In genomic region chr19:19777692-19778091, GRCh38 we compare ENCODE assay signal across 11 cellular contexts. TPM values are rescaled to one million over a fixed set of nuclear protein-coding genes. Genes with fewer than 3 reads are reported as not detected.
DNase-seq lines count a peak whose midpoint lies in the region; ATAC-seq and TF ChIP-seq lines count a peak whose summit lies in the region.
"Had no signal": no experiment of that assay in that cellular context is flagged by ENCODE, and none has a peak within 500 bp of the region (broad histone marks: within the 10 kb centered on the region; RNA-seq: fewer than 3 reads in every experiment).

No MANE protein-coding gene starts in this region.

- peaks cover 51% of the 10 kb centered on the region for H3K36me3 Mint-ChIP-seq in activated CD4-positive, alpha-beta T cell treated with anti-CD3 and anti-CD28 coated beads for 36 hours (ENCODE audit: low read depth)

- in situ Hi-C loops in Panc1 (cut with HindIII; ENCODE audit: low pct_unique_long_range_greater_than_20kb, low sequenced_read_pairs), result no loop called here

- peak; percentile 19; the same call in 1 of the 2 replicates for TF ChIP-seq CTCF in Panc1 (IDR thresholded peaks at IDR 0.05)
- no peak for TF ChIP-seq CTCF in epithelial cell of proximal tubule (conservative IDR thresholded peaks at IDR 0.05; ENCODE audit: low read depth, low read length)
- no peak for TF ChIP-seq CTCF in RWPE1 (conservative IDR thresholded peaks at IDR 0.05; ENCODE audit: low read depth)

- H3K9me3 ChIP-seq in Panc1 (ENCODE audit: control insufficient read depth, insufficient read depth, low read depth, low read length), result peaks cover 4% of the 10 kb centered on the region; the same call in 1 of the 2 replicates
- H3K9me3 ChIP-seq: testis had no signal

- intact Hi-C loops in activated CD4-positive, alpha-beta T cell treated with anti-CD3 and anti-CD28 coated beads for 36 hours (cut with DNase I, micrococcal nuclease), result loop anchor here (5.0 kb wide), 3 partner anchors 90 to 180 kb away; partner anchors contain the start of genes ATP13A1 (in 1 of the 2) and ZNF253 (in 1 of the 2)
- intact Hi-C loops in Panc1 (cut with micrococcal nuclease; ENCODE audit: unreplicated experiment), result no loop called here

- H3K4me1 ChIP-seq in Panc1 (ENCODE audit: control insufficient read depth, insufficient read depth, low read length), result peaks cover 11% of the 10 kb centered on the region

- no peaks in the 10 kb centered on the region; the same call in 1 of the 2 replicates for H3K36me3 ChIP-seq in Panc1 (ENCODE audit: control insufficient read depth, insufficient read depth, low read length)

- POLR2A ChIA-PET in activated CD4-positive, alpha-beta T cell treated with anti-CD3 and anti-CD28 coated beads for 36 hours (lab: Charles Lee), result interaction anchor here (0.6 to 1.6 kb wide), 2 partner anchors 40 to 110 kb away, joined by 4 to 6 read pairs; no protein-coding TSS in a partner anchor
- POLR2A ChIA-PET in Panc1 (lab: Charles Lee) (no interaction called here), RWPE1 (lab: Yijun Ruan, JAX; ENCODE audit: low non-redundant PET) (interaction anchor here (0.6 kb wide), 1 partner anchor 45 kb away, joined by 3 read pairs; the partner anchor contains the start of gene ZNF14)

- H3K4me3 ChIP-seq in Panc1 (ENCODE audit: low read depth in 2 of 2, low read length in 2 of 2) (peak overlapping the region; percentile 79 to 89), epithelial cell of proximal tubule (ENCODE audit: low read depth, low read length) (peak overlapping the region; percentile 90), skeletal muscle cell (ENCODE audit: low read depth, low read length) (peak overlapping the region; percentile 91)

- BruUV-seq in Panc1 (replicated peaks; lab: Mats Ljungman, UMichigan), result no TSS peak

- H3K27ac ChIP-seq in Panc1 (ENCODE audit: low read length) (peak overlapping the region; percentile 84), RWPE1 (no peak overlapping the region)
- H3K27ac ChIP-seq: testis had no signal

- no peaks in the 10 kb centered on the region for H3K27me3 Mint-ChIP-seq in activated CD4-positive, alpha-beta T cell treated with anti-CD3 and anti-CD28 coated beads for 36 hours

- peak overlapping the region; percentile 85 for H3K27ac Mint-ChIP-seq in activated CD4-positive, alpha-beta T cell treated with anti-CD3 and anti-CD28 coated beads for 36 hours

- H3K9me3 Mint-ChIP-seq in activated CD4-positive, alpha-beta T cell treated with anti-CD3 and anti-CD28 coated beads for 36 hours (ENCODE audit: low read depth), result peaks cover 13% of the 10 kb centered on the region

- peaks cover 45% of the 10 kb centered on the region for H3K4me1 Mint-ChIP-seq in activated CD4-positive, alpha-beta T cell treated with anti-CD3 and anti-CD28 coated beads for 36 hours

- no peaks in the 10 kb centered on the region for H3K27me3 ChIP-seq in Panc1 (ENCODE audit: control insufficient read depth, insufficient read depth, low read length)
- H3K27me3 ChIP-seq: testis had no signal

- no peak for DNase-seq in activated CD4-positive, alpha-beta T cell treated with anti-CD3 and anti-CD28 coated beads for 36 hours
- DNase-seq in activated CD4-positive, alpha-beta T cell treated with anti-CD3 and anti-CD28 coated beads for 4 hours, result no peak
- DNase-seq in Panc1 (ENCODE audit: low read depth, low spot score) (no peak), epithelial cell of proximal tubule (ENCODE audit: low read depth) (no peak), skeletal muscle cell (ENCODE audit: low read depth) (no peak), cortex of kidney (lab: John Stamatoyannopoulos, UW) (no peak), RWPE1 (ENCODE audit: low spot score) (no peak)
- DNase-seq: central memory CD4-positive, alpha-beta T cell; NCI-H524; testis had no signal

- peak overlapping the region; percentile 98 for H3K4me3 Mint-ChIP-seq in activated CD4-positive, alpha-beta T cell treated with anti-CD3 and anti-CD28 coated beads for 36 hours

- no peak for ATAC-seq in activated CD4-positive, alpha-beta T cell treated with anti-CD3 and anti-CD28 coated beads for 36 hours
- ATAC-seq in Panc1, result no peak
- no peak for ATAC-seq in HG03565 (IDR thresholded peaks at IDR 0.05; ENCODE audit: unreplicated experiment)

- CTCF ChIA-PET in activated CD4-positive, alpha-beta T cell treated with anti-CD3 and anti-CD28 coated beads for 36 hours (lab: Charles Lee), result interaction anchor here (1.6 kb wide), 1 partner anchor 13 kb away, joined by 5 read pairs; no protein-coding TSS in a partner anchor
- CTCF ChIA-PET in Panc1 (lab: Charles Lee), result interaction anchor here (0.5 kb wide), 1 partner anchor 394 kb away, joined by 5 read pairs; no protein-coding TSS in a partner anchor
- CTCF ChIA-PET in RWPE1 (lab: Yijun Ruan, JAX), result no interaction called here

RNA-seq across cellular contexts. Expression of gene ZNF506, which starts 43.9 kb away (rescaled TPM):
- total RNA-seq in activated CD4-positive, alpha-beta T cell treated with anti-CD3 and anti-CD28 coated beads for 36 hours, result 10 to 100 TPM; 33.3 to 41.3 TPM
- total RNA-seq in Panc1 (2021; ENCODE audit: unreplicated experiment) (11.4 TPM), epithelial cell of proximal tubule (10.4 and 12.8 TPM in 2 replicates)
- 2.6 TPM for polyA plus RNA-seq in Panc1 (2012; ENCODE audit: insufficient read length)

RNA-seq across cellular contexts. Expression of gene ZNF14, which starts 44.8 kb away (rescaled TPM):
- total RNA-seq in activated CD4-positive, alpha-beta T cell treated with anti-CD3 and anti-CD28 coated beads for 36 hours, result 1 to 10 TPM; 9.2 TPM
- total RNA-seq in Panc1 (2021; ENCODE audit: unreplicated experiment) (5.6 TPM), epithelial cell of proximal tubule (2.0 and 2.7 TPM in 2 replicates)
- polyA plus RNA-seq in Panc1 (2012; ENCODE audit: insufficient read length), result 2.3 TPM
